22 cellular contexts compared by ENCODE assay signal in genomic region chr11:93796424-93796823, GRCh38. TPM values are rescaled to one million over a fixed set of nuclear protein-coding genes. Genes with fewer than 3 reads are reported as not detected.
A peak's percentile ranks its signal among the peaks of the same experiment; 100 is the strongest.
DNase-seq lines count a peak whose midpoint lies in the region; ATAC-seq, FAIRE-seq and TF ChIP-seq lines count a peak whose summit lies in the region.
"Had no signal": no experiment of that assay in that cellular context is flagged by ENCODE, and none has a peak within 500 bp of the region (broad histone marks: within the 10 kb centered on the region; RNA-seq: fewer than 3 reads in every experiment).

No MANE protein-coding gene starts in this region.

- H3K9me1 ChIP-seq in K562 (ENCODE audit: control insufficient read depth, insufficient read depth, low read length), result no peaks in the 10 kb centered on the region

- TF ChIP-seq RAD21 in K562 (CRISPR knock-in tag; conservative IDR thresholded peaks at IDR 0.05 in 1 of 2, IDR thresholded peaks at IDR 0.05 in 1 of 2), result no peak

- ATAC-seq in natural killer cell (no peak), K562 (peak; percentile 80), GM19328 (IDR thresholded peaks at IDR 0.05; ENCODE audit: unreplicated experiment) (no peak)
- ATAC-seq in natural killer cell treated with Interleukin-12 subunit alpha and Interleukin-12 subunit beta and Interleukin-15 and Interleukin-18, amount 100 ng/mL, for 72 hours, result no peak
- no peak for ATAC-seq in stimulated activated naive CD8-positive, alpha-beta T cell treated with anti-CD3 and anti-CD28 coated beads, Interleukin-15, amount 100 ng/mL, for 72 hours

- H3K9me3 Mint-ChIP-seq in activated CD4-positive, alpha-beta memory T cell treated with anti-CD3 and anti-CD28 coated beads for 36 hours, result no peaks in the 10 kb centered on the region
- H3K9me3 Mint-ChIP-seq in activated CD4-positive, alpha-beta memory T cell treated with anti-CD3 and anti-CD28 coated beads, Interleukin-2, amount 10 ng/mL, durations not matched to agents 7 days and 5 days, result no peaks in the 10 kb centered on the region
- no peaks in the 10 kb centered on the region for H3K9me3 Mint-ChIP-seq in natural killer cell
- no peaks in the 10 kb centered on the region for H3K9me3 Mint-ChIP-seq in natural killer cell treated with Interleukin-12 subunit alpha and Interleukin-12 subunit beta and Interleukin-15 and Interleukin-18, amount 100 ng/mL, for 72 hours
- H3K9me3 Mint-ChIP-seq in stimulated activated naive CD8-positive, alpha-beta T cell treated with anti-CD3 and anti-CD28 coated beads, Interleukin-15, amount 100 ng/mL, for 72 hours, result no peaks in the 10 kb centered on the region
- H3K9me3 Mint-ChIP-seq: CD14-positive monocyte; CD4-positive, alpha-beta memory T cell; H9 had no signal

- TF ChIP-seq POLR2A in K562 (conservative IDR thresholded peaks at IDR 0.05), result no peak

- intact Hi-C loops in activated CD4-positive, alpha-beta memory T cell treated with anti-CD3 and anti-CD28 coated beads for 36 hours (cut with micrococcal nuclease), result no loop called here
- intact Hi-C loops in natural killer cell (cut with micrococcal nuclease) (no loop called here), K562 (cut with micrococcal nuclease) (no loop called here)

- no peak overlapping the region for H3K9ac ChIP-seq in K562 (ENCODE audit: insufficient read depth in 1 of 2, low read depth in 2 of 2, low read length in 2 of 2)
- H3K9ac ChIP-seq: BLaER1 had no signal

- H3K4me1 ChIP-seq in K562 (replicated peaks in 1 of 2; ENCODE audit: control insufficient read depth in 2 of 2, insufficient read depth in 2 of 2, low read length in 2 of 2), result peaks cover 0 to 5% of the 10 kb centered on the region in 2 experiments; a peak in 1 of 5 replicates
- H3K4me1 ChIP-seq: BLaER1 had no signal

- H3K27me3 ChIP-seq in K562 (ENCODE audit: control insufficient read depth in 2 of 2, insufficient read depth in 2 of 2, low read length in 2 of 2), result no peaks in the 10 kb centered on the region
- H3K27me3 ChIP-seq: BLaER1 had no signal

- H3K27ac ChIP-seq in K562 (ENCODE audit: extremely low read depth, low read depth, low read length), result peak overlapping the region; percentile 21; the same call in 1 of the 3 replicates
- H3K27ac ChIP-seq: BLaER1 had no signal

- no peak overlapping the region for H2AFZ ChIP-seq in K562 (ENCODE audit: low read depth, low read length)

- H3K36me3 Mint-ChIP-seq in activated CD4-positive, alpha-beta memory T cell treated with anti-CD3 and anti-CD28 coated beads for 36 hours, result peaks cover 47% of the 10 kb centered on the region
- H3K36me3 Mint-ChIP-seq in activated CD4-positive, alpha-beta memory T cell treated with anti-CD3 and anti-CD28 coated beads, Interleukin-2, amount 10 ng/mL, durations not matched to agents 7 days and 5 days (ENCODE audit: low read depth), result peaks cover 74% of the 10 kb centered on the region
- H3K36me3 Mint-ChIP-seq in natural killer cell, result peaks cover 24% of the 10 kb centered on the region
- peaks cover 31% of the 10 kb centered on the region for H3K36me3 Mint-ChIP-seq in natural killer cell treated with Interleukin-12 subunit alpha and Interleukin-12 subunit beta and Interleukin-15 and Interleukin-18, amount 100 ng/mL, for 72 hours

- H3K9me3 ChIP-seq in K562 (replicated peaks; ENCODE audit: control insufficient read depth, insufficient read depth, low read depth, low read length), result no peaks in the 10 kb centered on the region
- H3K9me3 ChIP-seq: BLaER1 had no signal

- H3K36me3 ChIP-seq in K562 (ENCODE audit: control insufficient read depth, insufficient read depth, low read length), result peaks cover 93% of the 10 kb centered on the region

- CTCF ChIA-PET in activated CD4-positive, alpha-beta memory T cell treated with anti-CD3 and anti-CD28 coated beads for 36 hours (lab: Charles Lee), result interaction anchor here (0.7 kb wide), 1 partner anchor 81 kb away, joined by 3 read pairs; no protein-coding TSS in a partner anchor
- CTCF ChIA-PET in activated CD4-positive, alpha-beta memory T cell treated with anti-CD3 and anti-CD28 coated beads, Interleukin-2, amount 10 ng/mL, durations not matched to agents 7 days and 5 days (lab: Charles Lee), result no interaction called here
- CTCF ChIA-PET in K562 (lab: Yijun Ruan, JAX; ENCODE audit: low intra/inter-chr PET ratio), result no interaction called here

- no TSS peak for BruUV-seq in K562 (replicated peaks; lab: Mats Ljungman, UMichigan)

- peak overlapping the region; percentile 49 for H3K27ac Mint-ChIP-seq in activated CD4-positive, alpha-beta memory T cell treated with anti-CD3 and anti-CD28 coated beads for 36 hours
- no peak overlapping the region for H3K27ac Mint-ChIP-seq in activated CD4-positive, alpha-beta memory T cell treated with anti-CD3 and anti-CD28 coated beads, Interleukin-2, amount 10 ng/mL, durations not matched to agents 7 days and 5 days
- H3K27ac Mint-ChIP-seq in natural killer cell, result peak overlapping the region; percentile 43 to 47
- no peak overlapping the region for H3K27ac Mint-ChIP-seq in natural killer cell treated with Interleukin-12 subunit alpha and Interleukin-12 subunit beta and Interleukin-15 and Interleukin-18, amount 100 ng/mL, for 72 hours
- peak overlapping the region in 1 of 2 donors; percentile 24 for H3K27ac Mint-ChIP-seq in stimulated activated naive CD8-positive, alpha-beta T cell treated with anti-CD3 and anti-CD28 coated beads, Interleukin-15, amount 100 ng/mL, for 72 hours
- H3K27ac Mint-ChIP-seq: CD14-positive monocyte had no signal

- no peak for DNase-seq in activated CD4-positive, alpha-beta memory T cell treated with anti-CD3 and anti-CD28 coated beads for 36 hours
- DNase-seq in activated CD4-positive, alpha-beta memory T cell treated with anti-CD3 and anti-CD28 coated beads, Interleukin-2, amount 10 ng/mL, durations not matched to agents 7 days and 5 days, result no peak
- DNase-seq in natural killer cell (no peak), K562 (ENCODE audit: extremely low read depth in 1 of 4, low spot score in 3 of 4) (no peak), urothelium cell line (ENCODE audit: low spot score) (no peak)
- DNase-seq in natural killer cell treated with Interleukin-12 subunit alpha and Interleukin-12 subunit beta and Interleukin-15 and Interleukin-18, amount 100 ng/mL, for 72 hours (ENCODE audit: low spot score), result no peak
- DNase-seq in stimulated activated naive CD8-positive, alpha-beta T cell treated with anti-CD3 and anti-CD28 coated beads, Interleukin-15, amount 100 ng/mL, for 72 hours, result no peak
- DNase-seq: 8988T; CD4-positive, alpha-beta memory T cell; DMS153; DMS79; GDM1; H9 had no signal

- POLR2A ChIA-PET in activated CD4-positive, alpha-beta memory T cell treated with anti-CD3 and anti-CD28 coated beads for 36 hours (lab: Charles Lee), result no interaction called here
- POLR2A ChIA-PET in activated CD4-positive, alpha-beta memory T cell treated with anti-CD3 and anti-CD28 coated beads, Interleukin-2, amount 10 ng/mL, durations not matched to agents 7 days and 5 days (lab: Charles Lee), result no interaction called here
- POLR2A ChIA-PET in K562 (lab: Yijun Ruan, JAX), result interaction anchor here (2.2 to 2.7 kb wide), 2 partner anchors 12 to 55 kb away, joined by 8 to 16 read pairs; partner anchors contain the start of genes C11orf54, MED17 and TAF1D

- H3K4me2 ChIP-seq in K562 (ENCODE audit: insufficient read depth, low read length), result no peak overlapping the region
- H3K4me2 ChIP-seq: BLaER1 had no signal

- H3K79me2 ChIP-seq in K562 (ENCODE audit: control insufficient read depth, insufficient read depth, low read length), result peaks cover 2% of the 10 kb centered on the region; the same call in 1 of the 3 replicates

- TF ChIP-seq CTCF in natural killer cell (IDR thresholded peaks at IDR 0.05) (no peak), K562 (IDR thresholded peaks at IDR 0.05 in 2 of 3, conservative IDR thresholded peaks at IDR 0.05 in 1 of 3; ENCODE audit: insufficient read depth in 2 of 3, low read depth in 1 of 3, low read length in 3 of 3) (no peak)

- WGBS in K562 (ENCODE audit: insufficient coverage, low coverage, missing lambda C conversion rate), result 74% methylated on average over 4 of the region's 4 CpGs

- H3K4me3 Mint-ChIP-seq in activated CD4-positive, alpha-beta memory T cell treated with anti-CD3 and anti-CD28 coated beads for 36 hours, result no peak overlapping the region
- H3K4me3 Mint-ChIP-seq in activated CD4-positive, alpha-beta memory T cell treated with anti-CD3 and anti-CD28 coated beads, Interleukin-2, amount 10 ng/mL, durations not matched to agents 7 days and 5 days, result no peak overlapping the region
- H3K4me3 Mint-ChIP-seq in natural killer cell, result no peak overlapping the region
- no peak overlapping the region for H3K4me3 Mint-ChIP-seq in natural killer cell treated with Interleukin-12 subunit alpha and Interleukin-12 subunit beta and Interleukin-15 and Interleukin-18, amount 100 ng/mL, for 72 hours
- no peak overlapping the region for H3K4me3 Mint-ChIP-seq in stimulated activated naive CD8-positive, alpha-beta T cell treated with anti-CD3 and anti-CD28 coated beads, Interleukin-15, amount 100 ng/mL, for 72 hours
- H3K4me3 Mint-ChIP-seq: CD14-positive monocyte; CD4-positive, alpha-beta memory T cell; H9 had no signal

- TF ChIP-seq EP300 in K562 (IDR thresholded peaks at IDR 0.05; ENCODE audit: low read length), result no peak

- FAIRE-seq in K562 (lab: Jason Lieb, UNC) (no peak), urothelium cell line (lab: Jason Lieb, UNC) (no peak)
- FAIRE-seq: GM12892, GM18507, H1, HTR-8/SVneo had no signal

- in situ Hi-C loops in K562 (cut with MboI), result no loop called here

- no peak overlapping the region for H3K4me3 ChIP-seq in K562
- H3K4me3 ChIP-seq: BLaER1 had no signal

- no peaks in the 10 kb centered on the region for H4K20me1 ChIP-seq in K562 (replicated peaks; ENCODE audit: control insufficient read depth, insufficient read depth, low read length)

- H3K4me1 Mint-ChIP-seq in activated CD4-positive, alpha-beta memory T cell treated with anti-CD3 and anti-CD28 coated beads for 36 hours (ENCODE audit: low read depth), result peaks cover 2% of the 10 kb centered on the region
- peaks cover 9% of the 10 kb centered on the region for H3K4me1 Mint-ChIP-seq in activated CD4-positive, alpha-beta memory T cell treated with anti-CD3 and anti-CD28 coated beads, Interleukin-2, amount 10 ng/mL, durations not matched to agents 7 days and 5 days
- peaks cover 10 to 19% of the 10 kb centered on the region in 2 donors for H3K4me1 Mint-ChIP-seq in natural killer cell
- peaks cover 0 to 5% of the 10 kb centered on the region in 2 donors for H3K4me1 Mint-ChIP-seq in natural killer cell treated with Interleukin-12 subunit alpha and Interleukin-12 subunit beta and Interleukin-15 and Interleukin-18, amount 100 ng/mL, for 72 hours (ENCODE audit: low read depth in 2 of 2)
- peaks cover 6% of the 10 kb centered on the region for H3K4me1 Mint-ChIP-seq in stimulated activated naive CD8-positive, alpha-beta T cell treated with anti-CD3 and anti-CD28 coated beads, Interleukin-15, amount 100 ng/mL, for 72 hours
- H3K4me1 Mint-ChIP-seq: CD14-positive monocyte, H9 had no signal

- no peaks in the 10 kb centered on the region for H3K27me3 Mint-ChIP-seq in activated CD4-positive, alpha-beta memory T cell treated with anti-CD3 and anti-CD28 coated beads for 36 hours
- H3K27me3 Mint-ChIP-seq in activated CD4-positive, alpha-beta memory T cell treated with anti-CD3 and anti-CD28 coated beads, Interleukin-2, amount 10 ng/mL, durations not matched to agents 7 days and 5 days, result no peaks in the 10 kb centered on the region
- H3K27me3 Mint-ChIP-seq in natural killer cell (ENCODE audit: low read depth in 2 of 2), result no peaks in the 10 kb centered on the region
- no peaks in the 10 kb centered on the region for H3K27me3 Mint-ChIP-seq in natural killer cell treated with Interleukin-12 subunit alpha and Interleukin-12 subunit beta and Interleukin-15 and Interleukin-18, amount 100 ng/mL, for 72 hours
- no peaks in the 10 kb centered on the region for H3K27me3 Mint-ChIP-seq in stimulated activated naive CD8-positive, alpha-beta T cell treated with anti-CD3 and anti-CD28 coated beads, Interleukin-15, amount 100 ng/mL, for 72 hours
- H3K27me3 Mint-ChIP-seq: CD4-positive, alpha-beta memory T cell had no signal

RNA-seq across cellular contexts. Expression of gene MED17, which starts 12.3 kb away (rescaled TPM):
- 10 to 100 TPM; 32.3 to 34.7 TPM for total RNA-seq in activated CD4-positive, alpha-beta memory T cell treated with anti-CD3 and anti-CD28 coated beads for 36 hours
- 10 to 100 TPM; 40.6 to 42.9 TPM for total RNA-seq in activated CD4-positive, alpha-beta memory T cell treated with anti-CD3 and anti-CD28 coated beads, Interleukin-2, amount 10 ng/mL, durations not matched to agents 7 days and 5 days
- total RNA-seq in natural killer cell, result 10 to 100 TPM; 48.8 to 71.5 (median 66.4) TPM
- total RNA-seq in natural killer cell treated with Interleukin-12 subunit alpha and Interleukin-12 subunit beta and Interleukin-15 and Interleukin-18, amount 100 ng/mL, for 72 hours, result 10 to 100 TPM; 47.7 to 60.6 TPM
- 55.0 and 121 TPM in 2 replicates for total RNA-seq in K562 (2011; cell fraction: chromatin; rRNA removed; ENCODE audit: low replicate concordance)
- total RNA-seq in K562 (2011; cell fraction: nucleolus; rRNA removed), result 36.2 and 37.2 TPM in 2 replicates
- 65.5 and 106 TPM in 2 replicates for total RNA-seq in K562 (2011; cell fraction: nucleoplasm; rRNA removed)
- 29.8 and 30.7 TPM in 2 replicates for total RNA-seq in K562 (2014; rRNA removed)
- total RNA-seq in K562 (2014; rRNA removed; fragmentation: Illumina TruSeq; extraction: Trizol), result 34.5 and 35.1 TPM in 2 replicates
- total RNA-seq in K562 (2015; rRNA removed; fragmentation: Illumina TruSeq; extraction: Trizol), result 31.5 and 32.4 TPM in 2 replicates
- total RNA-seq in K562 (2021), result 34.7 and 35.0 TPM in 2 replicates
- polyA plus RNA-seq in K562 (2011; rRNA removed), result 20.3 and 22.0 TPM in 2 replicates
- polyA plus RNA-seq in K562 (2011; cell fraction: cytosol; rRNA removed), result 7.8 and 8.2 TPM in 2 replicates
- polyA plus RNA-seq in K562 (2011; cell fraction: nucleus; rRNA removed), result 31.3 and 40.5 TPM in 2 replicates
- polyA plus RNA-seq in K562 (2012), result 12.7 and 15.4 TPM in 2 replicates
- 22.1 and 26.8 TPM in 2 replicates for polyA plus RNA-seq in K562 (2014; fragmentation: Illumina TruSeq; extraction: Trizol)
- polyA plus RNA-seq in K562 (2014; fragmentation: Nextera tagmentation; extraction: Ambion mirVana), result 1 to 10 TPM; 6.7 to 7.7 TPM
- 21.5 and 21.7 TPM in 2 replicates for polyA plus RNA-seq in K562 (2014; rRNA removed)
- 30.5 and 37.4 TPM in 2 replicates for polyA minus RNA-seq in K562 (2011; rRNA and poly(A)+ RNA removed)
- polyA minus RNA-seq in K562 (2011; cell fraction: cytosol; rRNA and poly(A)+ RNA removed), result 11.0 and 14.2 TPM in 2 replicates
- 36.9 and 49.5 TPM in 2 replicates for polyA minus RNA-seq in K562 (2011; cell fraction: nucleus; rRNA and poly(A)+ RNA removed)

RNA-seq across cellular contexts. Expression of gene VSTM5, which starts 54.0 kb away (rescaled TPM):
- not detected for total RNA-seq in activated CD4-positive, alpha-beta memory T cell treated with anti-CD3 and anti-CD28 coated beads for 36 hours
- not detected for total RNA-seq in activated CD4-positive, alpha-beta memory T cell treated with anti-CD3 and anti-CD28 coated beads, Interleukin-2, amount 10 ng/mL, durations not matched to agents 7 days and 5 days
- total RNA-seq in natural killer cell (not detected), K562 (2014; rRNA removed) (not detected in 2 replicates), K562 (2014; rRNA removed; fragmentation: Illumina TruSeq; extraction: Trizol) (not detected in 2 replicates), K562 (2015; rRNA removed; fragmentation: Illumina TruSeq; extraction: Trizol) (not detected in 2 replicates), K562 (2021) (not detected in 2 replicates)
- total RNA-seq in natural killer cell treated with Interleukin-12 subunit alpha and Interleukin-12 subunit beta and Interleukin-15 and Interleukin-18, amount 100 ng/mL, for 72 hours, result not detected
- total RNA-seq in K562 (2011; cell fraction: chromatin; rRNA removed; ENCODE audit: low replicate concordance), result not detected in 2 replicates
- not detected in 2 replicates for total RNA-seq in K562 (2011; cell fraction: nucleolus; rRNA removed)
- total RNA-seq in K562 (2011; cell fraction: nucleoplasm; rRNA removed), result not detected in 2 replicates
- polyA plus RNA-seq in K562 (2011; rRNA removed) (not detected in 2 replicates), K562 (2014; fragmentation: Illumina TruSeq; extraction: Trizol) (not detected in 2 replicates), K562 (2014; fragmentation: Nextera tagmentation; extraction: Ambion mirVana) (under 1 TPM in 1 of 2 experiments, not detected in 1; 0.01 TPM), K562 (2014; rRNA removed) (not detected in 2 replicates)
- not detected in 2 replicates for polyA plus RNA-seq in K562 (2011; cell fraction: cytosol; rRNA removed)
- polyA plus RNA-seq in K562 (2011; cell fraction: nucleus; rRNA removed), result not detected in 2 replicates
- polyA plus RNA-seq in K562 (2012), result 0.03 TPM in 1 of 2 replicates, not detected in the other
- polyA minus RNA-seq in K562 (2011; rRNA and poly(A)+ RNA removed), result not detected in 2 replicates
- not detected in 2 replicates for polyA minus RNA-seq in K562 (2011; cell fraction: cytosol; rRNA and poly(A)+ RNA removed)
- not detected in 2 replicates for polyA minus RNA-seq in K562 (2011; cell fraction: nucleus; rRNA and poly(A)+ RNA removed)
- total RNA-seq: A673; CD4-positive, alpha-beta memory T cell; Daoy; H9 had no signal
- polyA plus RNA-seq: CD14-positive monocyte; CD4-positive, alpha-beta memory T cell had no signal

RNA-seq across cellular contexts. Expression of gene C11orf54, which starts 55.0 kb away (rescaled TPM):
- 10 to 100 TPM; 21.6 to 23.7 TPM for total RNA-seq in activated CD4-positive, alpha-beta memory T cell treated with anti-CD3 and anti-CD28 coated beads for 36 hours
- 10 to 100 TPM; 24.4 to 24.6 TPM for total RNA-seq in activated CD4-positive, alpha-beta memory T cell treated with anti-CD3 and anti-CD28 coated beads, Interleukin-2, amount 10 ng/mL, durations not matched to agents 7 days and 5 days
- 10 to 100 TPM; 15.5 to 25.0 (median 22.7) TPM for total RNA-seq in natural killer cell
- 10 to 100 TPM; 19.6 to 25.5 TPM for total RNA-seq in natural killer cell treated with Interleukin-12 subunit alpha and Interleukin-12 subunit beta and Interleukin-15 and Interleukin-18, amount 100 ng/mL, for 72 hours
- total RNA-seq in K562 (2011; cell fraction: chromatin; rRNA removed; ENCODE audit: low replicate concordance), result 16.6 and 50.4 TPM in 2 replicates
- 8.3 and 11.8 TPM in 2 replicates for total RNA-seq in K562 (2011; cell fraction: nucleolus; rRNA removed)
- total RNA-seq in K562 (2011; cell fraction: nucleoplasm; rRNA removed), result 15.0 and 27.5 TPM in 2 replicates
- 12.0 and 13.4 TPM in 2 replicates for total RNA-seq in K562 (2014; rRNA removed)
- 23.1 and 30.5 TPM in 2 replicates for total RNA-seq in K562 (2014; rRNA removed; fragmentation: Illumina TruSeq; extraction: Trizol)
- 15.3 and 16.8 TPM in 2 replicates for total RNA-seq in K562 (2015; rRNA removed; fragmentation: Illumina TruSeq; extraction: Trizol)
- 13.1 and 15.6 TPM in 2 replicates for total RNA-seq in K562 (2021)
- 26.7 and 33.0 TPM in 2 replicates for polyA plus RNA-seq in K562 (2011; rRNA removed)
- 4.4 and 11.8 TPM in 2 replicates for polyA plus RNA-seq in K562 (2011; cell fraction: cytosol; rRNA removed)
- polyA plus RNA-seq in K562 (2011; cell fraction: nucleus; rRNA removed), result 11.0 and 29.8 TPM in 2 replicates
- polyA plus RNA-seq in K562 (2012), result 13.4 and 23.0 TPM in 2 replicates
- polyA plus RNA-seq in K562 (2014; fragmentation: Illumina TruSeq; extraction: Trizol), result 24.3 and 25.0 TPM in 2 replicates
- polyA plus RNA-seq in K562 (2014; fragmentation: Nextera tagmentation; extraction: Ambion mirVana), result 10 to 100 TPM; 31.5 to 31.7 TPM
- 15.9 and 18.3 TPM in 2 replicates for polyA plus RNA-seq in K562 (2014; rRNA removed)
- polyA minus RNA-seq in K562 (2011; rRNA and poly(A)+ RNA removed), result 19.7 and 24.9 TPM in 2 replicates
- 8.9 and 11.4 TPM in 2 replicates for polyA minus RNA-seq in K562 (2011; cell fraction: cytosol; rRNA and poly(A)+ RNA removed)
- 4.7 and 9.4 TPM in 2 replicates for polyA minus RNA-seq in K562 (2011; cell fraction: nucleus; rRNA and poly(A)+ RNA removed)

RNA-seq across cellular contexts. Expression of gene TAF1D, which starts 55.1 kb away (rescaled TPM):
- total RNA-seq in activated CD4-positive, alpha-beta memory T cell treated with anti-CD3 and anti-CD28 coated beads for 36 hours, result 100 to 1,000 TPM; 325 to 342 TPM
- total RNA-seq in activated CD4-positive, alpha-beta memory T cell treated with anti-CD3 and anti-CD28 coated beads, Interleukin-2, amount 10 ng/mL, durations not matched to agents 7 days and 5 days, result 100 to 1,000 TPM; 183 to 184 TPM
- total RNA-seq in natural killer cell, result 100 to 1,000 TPM in 2 of 3 donors, 10 to 100 TPM in 1; 76.3 to 110 (median 109) TPM
- total RNA-seq in natural killer cell treated with Interleukin-12 subunit alpha and Interleukin-12 subunit beta and Interleukin-15 and Interleukin-18, amount 100 ng/mL, for 72 hours, result 100 to 1,000 TPM; 146 to 329 TPM
- total RNA-seq in K562 (2011; cell fraction: chromatin; rRNA removed; ENCODE audit: low replicate concordance), result 288 and 1,250 TPM in 2 replicates
- 323 and 380 TPM in 2 replicates for total RNA-seq in K562 (2011; cell fraction: nucleolus; rRNA removed)
- 528 and 703 TPM in 2 replicates for total RNA-seq in K562 (2011; cell fraction: nucleoplasm; rRNA removed)
- total RNA-seq in K562 (2014; rRNA removed), result 155 and 182 TPM in 2 replicates
- 313 and 326 TPM in 2 replicates for total RNA-seq in K562 (2014; rRNA removed; fragmentation: Illumina TruSeq; extraction: Trizol)
- 301 and 347 TPM in 2 replicates for total RNA-seq in K562 (2015; rRNA removed; fragmentation: Illumina TruSeq; extraction: Trizol)
- total RNA-seq in K562 (2021), result 189 and 193 TPM in 2 replicates
- 208 and 270 TPM in 2 replicates for polyA plus RNA-seq in K562 (2011; rRNA removed)
- polyA plus RNA-seq in K562 (2011; cell fraction: cytosol; rRNA removed), result 21.9 and 72.7 TPM in 2 replicates
- 340 and 474 TPM in 2 replicates for polyA plus RNA-seq in K562 (2011; cell fraction: nucleus; rRNA removed)
- polyA plus RNA-seq in K562 (2012), result 127 and 137 TPM in 2 replicates
- 203 and 250 TPM in 2 replicates for polyA plus RNA-seq in K562 (2014; fragmentation: Illumina TruSeq; extraction: Trizol)
- 100 to 1,000 TPM; 122 to 123 TPM for polyA plus RNA-seq in K562 (2014; fragmentation: Nextera tagmentation; extraction: Ambion mirVana)
- 245 and 293 TPM in 2 replicates for polyA plus RNA-seq in K562 (2014; rRNA removed)
- polyA minus RNA-seq in K562 (2011; rRNA and poly(A)+ RNA removed), result 237 and 271 TPM in 2 replicates
- polyA minus RNA-seq in K562 (2011; cell fraction: cytosol; rRNA and poly(A)+ RNA removed), result 59.7 and 102 TPM in 2 replicates
- polyA minus RNA-seq in K562 (2011; cell fraction: nucleus; rRNA and poly(A)+ RNA removed), result 469 and 813 TPM in 2 replicates

Comparison
In these comparisons a context has a peak if more than half of its experiments do, and no peak if none do; other contexts are left out.
1. H3K27ac Mint-ChIP-seq: peak in activated CD4-positive, alpha-beta memory T cell treated with anti-CD3 and anti-CD28 coated beads for 36 hours (single experiment) and natural killer cell (2 of 2); none in activated CD4-positive, alpha-beta memory T cell treated with anti-CD3 and anti-CD28 coated beads, Interleukin-2, amount 10 ng/mL, durations not matched to agents 7 days and 5 days (single experiment) and natural killer cell treated with Interleukin-12 subunit alpha and Interleukin-12 subunit beta and Interleukin-15 and Interleukin-18, amount 100 ng/mL, for 72 hours (0 of 2).